38 cellular contexts compared by ENCODE assay signal in genomic region chr12:108122072-108122471, GRCh38. TPM values are rescaled to one million over a fixed set of nuclear protein-coding genes. Genes with fewer than 3 reads are reported as not detected.
"Had no signal": no experiment of that assay in that cellular context is flagged by ENCODE, and none has a peak within 500 bp of the region (broad histone marks: within the 10 kb centered on the region; RNA-seq: fewer than 3 reads in every experiment).

No MANE protein-coding gene starts in this region.

- H3K36me3 ChIP-seq: MG63 had no signal

- DNase-seq: Karpas-422, Kasumi-1, MG63, MM.1S, MV-4-11, NCI-H1048, NCI-H1092, NCI-H1092 treated with DMSO at 0.1 percent for 48 hours, NCI-H1105, NCI-H1105 treated with DMSO at 0.1 percent for 48 hours, NCI-H1417, NCI-H1417 treated with DMSO at 0.1 percent for 48 hours, NCI-H1436, NCI-H1436 treated with DMSO at 0.1 percent for 48 hours, NCI-H146, NCI-H1694, NCI-H1694 treated with DMSO at 0.1 percent for 48 hours, NCI-H187, NCI-H187 treated with DMSO at 0.1 percent for 48 hours, NCI-H1930, NCI-H2029, NCI-H2029 treated with DMSO at 0.1 percent for 48 hours, NCI-H2081, NCI-H2081 treated with DMSO at 0.1 percent for 48 hours, NCI-H2107, NCI-H2171, NCI-H2171 treated with DMSO at 0.1 percent for 48 hours, NCI-H2227 treated with DMSO at 0.1 percent for 48 hours, NCI-H226, NCI-H345, NCI-H446, NCI-H446 treated with DMSO at 0.1 percent for 48 hours, NCI-H510A, NCI-H510A treated with DMSO at 0.1 percent for 48 hours had no signal

- H3K9me3 ChIP-seq: MG63 had no signal

- H3K4me3 ChIP-seq: MG63 had no signal

RNA-seq across cellular contexts. Expression of gene WSCD2, which starts 7.0 kb away (rescaled TPM):
- total RNA-seq: LHCN-M2, M059J, MCF 10A, NCI-H460 had no signal
